1 cellular context compared by ENCODE assay signal in the genomic region with DNA sequence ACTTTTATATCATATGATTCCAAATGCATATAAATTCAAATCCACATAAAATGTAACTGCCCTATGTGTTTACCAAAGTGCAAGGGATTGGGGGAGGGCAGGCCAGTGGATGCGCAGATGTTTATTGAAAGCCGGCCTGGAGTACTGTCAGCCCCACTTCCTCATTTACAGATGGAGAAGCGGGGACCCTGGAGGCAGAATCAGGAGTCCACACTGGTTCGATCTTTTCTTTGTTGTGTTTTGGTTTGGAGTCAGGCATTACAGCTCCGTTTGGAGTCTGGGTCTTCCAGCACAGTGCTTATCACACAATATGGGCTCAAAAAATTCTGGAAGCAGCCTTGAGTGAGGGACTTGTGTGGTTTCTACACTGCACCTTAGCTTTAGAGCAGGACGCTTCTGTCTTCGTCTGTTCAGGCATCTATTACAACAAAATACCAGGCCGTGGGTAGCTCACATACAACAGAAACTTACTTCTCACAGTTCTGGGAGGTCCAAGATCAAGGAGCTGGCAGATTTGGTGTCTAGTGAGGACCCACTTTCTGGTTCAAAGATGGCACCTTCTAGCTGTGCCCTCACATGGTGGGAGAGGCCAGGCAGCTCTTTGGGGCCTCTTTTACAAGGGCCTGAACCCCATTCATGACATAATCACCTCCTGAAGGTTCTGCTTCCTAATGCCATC.
TF ChIP-seq lines count a peak whose summit lies in the region.

No MANE protein-coding gene starts in this region.

TF ChIP-seq in K562, 482 proteins besides CTCF, POLR2A, EP300 and RAD21 (continued from another document and continues in another):
- TF ChIP-seq, protein P1, sequence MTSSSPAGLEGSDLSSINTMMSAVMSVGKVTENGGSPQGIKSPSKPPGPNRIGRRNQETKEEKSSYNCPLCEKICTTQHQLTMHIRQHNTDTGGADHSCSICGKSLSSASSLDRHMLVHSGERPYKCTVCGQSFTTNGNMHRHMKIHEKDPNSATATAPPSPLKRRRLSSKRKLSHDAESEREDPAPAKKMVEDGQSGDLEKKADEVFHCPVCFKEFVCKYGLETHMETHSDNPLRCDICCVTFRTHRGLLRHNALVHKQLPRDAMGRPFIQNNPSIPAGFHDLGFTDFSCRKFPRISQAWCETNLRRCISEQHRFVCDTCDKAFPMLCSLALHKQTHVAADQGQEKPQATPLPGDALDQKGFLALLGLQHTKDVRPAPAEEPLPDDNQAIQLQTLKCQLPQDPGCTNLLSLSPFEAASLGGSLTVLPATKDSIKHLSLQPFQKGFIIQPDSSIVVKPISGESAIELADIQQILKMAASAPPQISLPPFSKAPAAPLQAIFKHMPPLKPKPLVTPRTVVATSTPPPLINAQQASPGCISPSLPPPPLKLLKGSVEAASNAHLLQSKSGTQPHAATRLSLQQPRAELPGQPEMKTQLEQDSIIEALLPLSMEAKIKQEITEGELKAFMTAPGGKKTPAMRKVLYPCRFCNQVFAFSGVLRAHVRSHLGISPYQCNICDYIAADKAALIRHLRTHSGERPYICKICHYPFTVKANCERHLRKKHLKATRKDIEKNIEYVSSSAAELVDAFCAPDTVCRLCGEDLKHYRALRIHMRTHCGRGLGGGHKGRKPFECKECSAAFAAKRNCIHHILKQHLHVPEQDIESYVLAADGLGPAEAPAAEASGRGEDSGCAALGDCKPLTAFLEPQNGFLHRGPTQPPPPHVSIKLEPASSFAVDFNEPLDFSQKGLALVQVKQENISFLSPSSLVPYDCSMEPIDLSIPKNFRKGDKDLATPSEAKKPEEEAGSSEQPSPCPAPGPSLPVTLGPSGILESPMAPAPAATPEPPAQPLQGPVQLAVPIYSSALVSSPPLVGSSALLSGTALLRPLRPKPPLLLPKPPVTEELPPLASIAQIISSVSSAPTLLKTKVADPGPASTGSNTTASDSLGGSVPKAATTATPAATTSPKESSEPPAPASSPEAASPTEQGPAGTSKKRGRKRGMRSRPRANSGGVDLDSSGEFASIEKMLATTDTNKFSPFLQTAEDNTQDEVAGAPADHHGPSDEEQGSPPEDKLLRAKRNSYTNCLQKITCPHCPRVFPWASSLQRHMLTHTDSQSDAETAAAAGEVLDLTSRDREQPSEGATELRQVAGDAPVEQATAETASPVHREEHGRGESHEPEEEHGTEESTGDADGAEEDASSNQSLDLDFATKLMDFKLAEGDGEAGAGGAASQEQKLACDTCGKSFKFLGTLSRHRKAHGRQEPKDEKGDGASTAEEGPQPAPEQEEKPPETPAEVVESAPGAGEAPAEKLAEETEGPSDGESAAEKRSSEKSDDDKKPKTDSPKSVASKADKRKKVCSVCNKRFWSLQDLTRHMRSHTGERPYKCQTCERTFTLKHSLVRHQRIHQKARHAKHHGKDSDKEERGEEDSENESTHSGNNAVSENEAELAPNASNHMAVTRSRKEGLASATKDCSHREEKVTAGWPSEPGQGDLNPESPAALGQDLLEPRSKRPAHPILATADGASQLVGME (CRISPR knock-in tag; IDR thresholded peaks at IDR 0.05), result no peak
- TF ChIP-seq NFRKB (IDR thresholded peaks at IDR 0.05; ENCODE audit: low read depth) (peak; percentile 60; the same call in 1 of the 2 replicates), GATAD2A (IDR thresholded peaks at IDR 0.05) (peak; percentile 54; the same call in 1 of the 2 replicates), TEAD2 (tag; IDR thresholded peaks at IDR 0.05) (0 out of 2 replicates have a peak, but pooled peaks have one; percentile 50), NEUROD1 (IDR thresholded peaks at IDR 0.05; ENCODE audit: borderline replicate concordance, low read depth, low read length, partially characterized antibody) (peak; percentile 35), RCOR1 (IDR thresholded peaks at IDR 0.05; ENCODE audit: borderline replicate concordance in 1 of 2, low read depth in 2 of 2, low read length in 2 of 2) (0 out of 4 replicates have a peak, but pooled peaks of 1 of the 2 experiments have one; percentile 27), GABPA (tag; conservative IDR thresholded peaks at IDR 0.05; ENCODE audit: low read depth) (0 out of 2 replicates have a peak, but pooled peaks have one; percentile 21), RBM14 (IDR thresholded peaks at IDR 0.05; ENCODE audit: borderline replicate concordance, insufficient read depth, low read depth, low read length) (no peak), POU5F1 (IDR thresholded peaks at IDR 0.05; ENCODE audit: borderline replicate concordance, low read depth, low read length, partially characterized antibody) (no peak), ZNF354B (CRISPR knock-in tag; IDR thresholded peaks at IDR 0.05) (no peak), ZBTB1 (CRISPR knock-in tag; IDR thresholded peaks at IDR 0.05; ENCODE audit: borderline replicate concordance, low read depth) (no peak), ELF1 (tag; IDR thresholded peaks at IDR 0.05) (0 out of 2 replicates have a peak, but pooled peaks have one; percentile 19), ZNF766 (CRISPR knock-in tag; conservative IDR thresholded peaks at IDR 0.05) (peak; percentile 59; the same call in 1 of the 2 replicates), CREB1 (IDR thresholded peaks at IDR 0.05) (no peak), CREB1 (CRISPR knock-in tag; IDR thresholded peaks at IDR 0.05) (no peak), NR4A1 (CRISPR knock-in tag; IDR thresholded peaks at IDR 0.05) (no peak), NR4A1 (tag; IDR thresholded peaks at IDR 0.05) (peak; percentile 70; the same call in 1 of the 2 replicates), MTA1 (IDR thresholded peaks at IDR 0.05; ENCODE audit: borderline replicate concordance) (no peak), SMAD4 (CRISPR knock-in tag; conservative IDR thresholded peaks at IDR 0.05) (0 out of 2 replicates have a peak, but pooled peaks have one; percentile 33), L3MBTL2 (IDR thresholded peaks at IDR 0.05) (peak; percentile 58; the same call in 1 of the 2 replicates), ARID1B (IDR thresholded peaks at IDR 0.05) (0 out of 2 replicates have a peak, but pooled peaks have one; percentile 30), U2AF2 (optimal IDR thresholded peaks at IDR 0.05; ENCODE audit: low read depth, low read length) (no peak), JUNB (CRISPR knock-in tag; conservative IDR thresholded peaks at IDR 0.05) (no peak), NBN (IDR thresholded peaks at IDR 0.05; ENCODE audit: low read depth) (no peak), KLF1 (tag; IDR thresholded peaks at IDR 0.05) (0 out of 2 replicates have a peak, but pooled peaks have one; percentile 28), GABPB1 (CRISPR knock-in tag; IDR thresholded peaks at IDR 0.05) (peak; percentile 56; the same call in 1 of the 2 replicates), NCOA4 (IDR thresholded peaks at IDR 0.05; ENCODE audit: partially characterized antibody) (no peak), SRF (CRISPR knock-in tag; IDR thresholded peaks at IDR 0.05) (no peak), ATF7 (IDR thresholded peaks at IDR 0.05) (peak; percentile 14; the same call in 1 of the 2 replicates), PML (IDR thresholded peaks at IDR 0.05; ENCODE audit: low read length) (no peak), KLF10 (CRISPR knock-in tag; IDR thresholded peaks at IDR 0.05) (no peak), TCF7 (IDR thresholded peaks at IDR 0.05; ENCODE audit: borderline replicate concordance) (no peak), ZNF232 (CRISPR knock-in tag; IDR thresholded peaks at IDR 0.05) (no peak), SAP30 (IDR thresholded peaks at IDR 0.05; ENCODE audit: borderline replicate concordance, insufficient read depth, low read depth, low read length, poor library complexity, severe bottlenecking) (no peak), MYC (IDR thresholded peaks at IDR 0.05; ENCODE audit: low read depth, low read length) (0 out of 2 replicates have a peak, but pooled peaks have one; percentile 24), MYC (CRISPR knock-in tag; IDR thresholded peaks at IDR 0.05; ENCODE audit: borderline replicate concordance, low read depth) (0 out of 2 replicates have a peak, but pooled peaks have one; percentile 43), PURB (CRISPR knock-in tag; IDR thresholded peaks at IDR 0.05; ENCODE audit: low read depth) (no peak), RHOXF2B (CRISPR knock-in tag; conservative IDR thresholded peaks at IDR 0.05) (no peak), ZFX (CRISPR knock-in tag; IDR thresholded peaks at IDR 0.05) (peak; percentile 44; the same call in 1 of the 2 replicates), CREM (IDR thresholded peaks at IDR 0.05; ENCODE audit: low read depth) (0 out of 2 replicates have a peak, but pooled peaks have one; percentile 29)
- TF ChIP-seq, protein P2, sequence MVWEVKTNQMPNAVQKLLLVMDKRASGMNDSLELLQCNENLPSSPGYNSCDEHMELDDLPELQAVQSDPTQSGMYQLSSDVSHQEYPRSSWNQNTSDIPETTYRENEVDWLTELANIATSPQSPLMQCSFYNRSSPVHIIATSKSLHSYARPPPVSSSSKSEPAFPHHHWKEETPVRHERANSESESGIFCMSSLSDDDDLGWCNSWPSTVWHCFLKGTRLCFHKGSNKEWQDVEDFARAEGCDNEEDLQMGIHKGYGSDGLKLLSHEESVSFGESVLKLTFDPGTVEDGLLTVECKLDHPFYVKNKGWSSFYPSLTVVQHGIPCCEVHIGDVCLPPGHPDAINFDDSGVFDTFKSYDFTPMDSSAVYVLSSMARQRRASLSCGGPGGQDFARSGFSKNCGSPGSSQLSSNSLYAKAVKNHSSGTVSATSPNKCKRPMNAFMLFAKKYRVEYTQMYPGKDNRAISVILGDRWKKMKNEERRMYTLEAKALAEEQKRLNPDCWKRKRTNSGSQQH (CRISPR knock-in tag; IDR thresholded peaks at IDR 0.05), result 0 out of 2 replicates have a peak, but pooled peaks have one; percentile 40
- TF ChIP-seq, protein P3, sequence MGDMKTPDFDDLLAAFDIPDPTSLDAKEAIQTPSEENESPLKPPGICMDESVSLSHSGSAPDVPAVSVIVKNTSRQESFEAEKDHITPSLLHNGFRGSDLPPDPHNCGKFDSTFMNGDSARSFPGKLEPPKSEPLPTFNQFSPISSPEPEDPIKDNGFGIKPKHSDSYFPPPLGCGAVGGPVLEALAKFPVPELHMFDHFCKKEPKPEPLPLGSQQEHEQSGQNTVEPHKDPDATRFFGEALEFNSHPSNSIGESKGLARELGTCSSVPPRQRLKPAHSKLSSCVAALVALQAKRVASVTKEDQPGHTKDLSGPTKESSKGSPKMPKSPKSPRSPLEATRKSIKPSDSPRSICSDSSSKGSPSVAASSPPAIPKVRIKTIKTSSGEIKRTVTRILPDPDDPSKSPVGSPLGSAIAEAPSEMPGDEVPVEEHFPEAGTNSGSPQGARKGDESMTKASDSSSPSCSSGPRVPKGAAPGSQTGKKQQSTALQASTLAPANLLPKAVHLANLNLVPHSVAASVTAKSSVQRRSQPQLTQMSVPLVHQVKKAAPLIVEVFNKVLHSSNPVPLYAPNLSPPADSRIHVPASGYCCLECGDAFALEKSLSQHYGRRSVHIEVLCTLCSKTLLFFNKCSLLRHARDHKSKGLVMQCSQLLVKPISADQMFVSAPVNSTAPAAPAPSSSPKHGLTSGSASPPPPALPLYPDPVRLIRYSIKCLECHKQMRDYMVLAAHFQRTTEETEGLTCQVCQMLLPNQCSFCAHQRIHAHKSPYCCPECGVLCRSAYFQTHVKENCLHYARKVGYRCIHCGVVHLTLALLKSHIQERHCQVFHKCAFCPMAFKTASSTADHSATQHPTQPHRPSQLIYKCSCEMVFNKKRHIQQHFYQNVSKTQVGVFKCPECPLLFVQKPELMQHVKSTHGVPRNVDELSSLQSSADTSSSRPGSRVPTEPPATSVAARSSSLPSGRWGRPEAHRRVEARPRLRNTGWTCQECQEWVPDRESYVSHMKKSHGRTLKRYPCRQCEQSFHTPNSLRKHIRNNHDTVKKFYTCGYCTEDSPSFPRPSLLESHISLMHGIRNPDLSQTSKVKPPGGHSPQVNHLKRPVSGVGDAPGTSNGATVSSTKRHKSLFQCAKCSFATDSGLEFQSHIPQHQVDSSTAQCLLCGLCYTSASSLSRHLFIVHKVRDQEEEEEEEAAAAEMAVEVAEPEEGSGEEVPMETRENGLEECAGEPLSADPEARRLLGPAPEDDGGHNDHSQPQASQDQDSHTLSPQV (IDR thresholded peaks at IDR 0.05), result peak; percentile 83
- TF ChIP-seq, protein P4, sequence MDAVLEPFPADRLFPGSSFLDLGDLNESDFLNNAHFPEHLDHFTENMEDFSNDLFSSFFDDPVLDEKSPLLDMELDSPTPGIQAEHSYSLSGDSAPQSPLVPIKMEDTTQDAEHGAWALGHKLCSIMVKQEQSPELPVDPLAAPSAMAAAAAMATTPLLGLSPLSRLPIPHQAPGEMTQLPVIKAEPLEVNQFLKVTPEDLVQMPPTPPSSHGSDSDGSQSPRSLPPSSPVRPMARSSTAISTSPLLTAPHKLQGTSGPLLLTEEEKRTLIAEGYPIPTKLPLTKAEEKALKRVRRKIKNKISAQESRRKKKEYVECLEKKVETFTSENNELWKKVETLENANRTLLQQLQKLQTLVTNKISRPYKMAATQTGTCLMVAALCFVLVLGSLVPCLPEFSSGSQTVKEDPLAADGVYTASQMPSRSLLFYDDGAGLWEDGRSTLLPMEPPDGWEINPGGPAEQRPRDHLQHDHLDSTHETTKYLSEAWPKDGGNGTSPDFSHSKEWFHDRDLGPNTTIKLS (IDR thresholded peaks at IDR 0.05; ENCODE audit: borderline replicate concordance, low read depth), result no peak
- TF ChIP-seq, protein P5, sequence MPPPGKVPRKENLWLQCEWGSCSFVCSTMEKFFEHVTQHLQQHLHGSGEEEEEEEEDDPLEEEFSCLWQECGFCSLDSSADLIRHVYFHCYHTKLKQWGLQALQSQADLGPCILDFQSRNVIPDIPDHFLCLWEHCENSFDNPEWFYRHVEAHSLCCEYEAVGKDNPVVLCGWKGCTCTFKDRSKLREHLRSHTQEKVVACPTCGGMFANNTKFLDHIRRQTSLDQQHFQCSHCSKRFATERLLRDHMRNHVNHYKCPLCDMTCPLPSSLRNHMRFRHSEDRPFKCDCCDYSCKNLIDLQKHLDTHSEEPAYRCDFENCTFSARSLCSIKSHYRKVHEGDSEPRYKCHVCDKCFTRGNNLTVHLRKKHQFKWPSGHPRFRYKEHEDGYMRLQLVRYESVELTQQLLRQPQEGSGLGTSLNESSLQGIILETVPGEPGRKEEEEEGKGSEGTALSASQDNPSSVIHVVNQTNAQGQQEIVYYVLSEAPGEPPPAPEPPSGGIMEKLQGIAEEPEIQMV (tag; conservative IDR thresholded peaks at IDR 0.05; ENCODE audit: low read depth), result no peak
- TF ChIP-seq, protein P6, sequence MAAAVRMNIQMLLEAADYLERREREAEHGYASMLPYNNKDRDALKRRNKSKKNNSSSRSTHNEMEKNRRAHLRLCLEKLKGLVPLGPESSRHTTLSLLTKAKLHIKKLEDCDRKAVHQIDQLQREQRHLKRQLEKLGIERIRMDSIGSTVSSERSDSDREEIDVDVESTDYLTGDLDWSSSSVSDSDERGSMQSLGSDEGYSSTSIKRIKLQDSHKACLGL (CRISPR knock-in tag; IDR thresholded peaks at IDR 0.05; ENCODE audit: borderline replicate concordance, poor library complexity, severe bottlenecking), result no peak
- TF ChIP-seq, protein P7, sequence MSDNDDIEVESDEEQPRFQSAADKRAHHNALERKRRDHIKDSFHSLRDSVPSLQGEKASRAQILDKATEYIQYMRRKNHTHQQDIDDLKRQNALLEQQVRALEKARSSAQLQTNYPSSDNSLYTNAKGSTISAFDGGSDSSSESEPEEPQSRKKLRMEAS (CRISPR knock-in tag; IDR thresholded peaks at IDR 0.05), result 0 out of 2 replicates have a peak, but pooled peaks have one; percentile 29
- TF ChIP-seq, protein P8, sequence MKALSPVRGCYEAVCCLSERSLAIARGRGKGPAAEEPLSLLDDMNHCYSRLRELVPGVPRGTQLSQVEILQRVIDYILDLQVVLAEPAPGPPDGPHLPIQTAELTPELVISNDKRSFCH (CRISPR knock-in tag; IDR thresholded peaks at IDR 0.05), result no peak
- TF ChIP-seq, protein P8 (tag; IDR thresholded peaks at IDR 0.05), result 0 out of 2 replicates have a peak, but pooled peaks have one; percentile 21
